Comparison of ENCODE assay signal across 27 cellular contexts in the genomic region with DNA sequence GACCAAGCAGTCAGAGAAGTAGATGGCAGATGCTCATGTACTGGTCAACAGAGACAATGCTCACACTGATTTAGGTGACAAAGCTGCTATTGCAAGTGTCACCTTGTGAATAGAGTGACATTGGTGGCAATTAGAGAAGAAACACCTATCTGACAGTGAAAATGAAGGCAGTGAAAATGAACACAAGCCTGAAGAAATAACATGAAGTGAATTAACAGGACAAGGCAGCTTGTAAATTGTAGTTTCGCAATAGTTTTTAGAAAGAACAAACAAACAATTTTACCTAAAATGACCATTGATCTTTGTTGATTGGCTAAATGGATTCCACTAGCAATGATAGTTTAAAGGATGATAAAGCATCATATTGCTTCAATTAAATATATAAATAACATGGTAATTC.
"Had no signal": no experiment of that assay in that cellular context is flagged by ENCODE, and none has a peak within 500 bp of the region (broad histone marks: within the 10 kb centered on the region; RNA-seq: fewer than 3 reads in every experiment).

No MANE protein-coding gene starts in this region.

- H3K27me3 ChIP-seq: pancreas, sigmoid colon, transverse colon, upper lobe of left lung, vagina had no signal

- H3K9me3 ChIP-seq: left ventricle myocardium inferior, pancreas, prostate gland, transverse colon, upper lobe of left lung, vagina had no signal

- H3K4me2 ChIP-seq: smooth muscle cell had no signal

- FAIRE-seq: islet of Langerhans, pancreas had no signal

- H3K36me3 ChIP-seq: left ventricle myocardium inferior, pancreas, prostate gland, sigmoid colon, transverse colon, upper lobe of left lung, vagina had no signal

- H3K4me3 ChIP-seq: left ventricle myocardium inferior, lung, pancreas, prostate gland, sigmoid colon, smooth muscle cell, transverse colon, upper lobe of left lung, vagina had no signal

- H3K4me1 ChIP-seq: left ventricle myocardium inferior, pancreas, prostate gland, sigmoid colon, transverse colon, upper lobe of left lung, vagina had no signal

- DNase-seq: hippocampal formation; immature natural killer cell; left ventricle myocardium inferior; mesendoderm; naive B cell; natural killer cell; nephron progenitor cell; pancreas; posterior cingulate gyrus; retina; right cardiac atrium; sigmoid colon; stimulated activated CD4-positive, alpha-beta T cell treated with anti-CD3 and anti-CD28 coated beads, Interleukin-1b, Interleukin-23, amount 100 ng/mL, for 48 hours; stimulated activated CD4-positive, alpha-beta T cell treated with anti-CD3 and anti-CD28 coated beads, Interleukin-2, amount 100 ng/mL, for 48 hours; stimulated activated CD4-positive, alpha-beta T cell treated with anti-CD3 and anti-CD28 coated beads, Interleukin-4, amount 100 ng/mL, for 4 hours; stimulated activated CD8-positive, alpha-beta memory T cell treated with anti-CD3 and anti-CD28 coated beads, Interleukin-4, amount 100 ng/mL, for 48 hours; stimulated activated naive CD4-positive, alpha-beta T cell treated with Interleukin-2 at 50 U/mL for 16 hours; stimulated activated naive CD8-positive, alpha-beta T cell treated with anti-CD3 and anti-CD28 coated beads, Interleukin-15, amount 100 ng/mL, for 72 hours; substantia nigra; transverse colon; upper lobe of left lung had no signal

- ATAC-seq: natural killer cell; pancreas; right cardiac atrium; stimulated activated memory B cell treated with anti-CD40 and anti-IgM and Interleukin-4, amounts not matched to agents 10 μg/mL and 1 μg/mL and 100 μg/mL, for 72 hours; stimulated activated naive CD8-positive, alpha-beta T cell treated with anti-CD3 and anti-CD28 coated beads, Interleukin-15, amount 100 ng/mL, for 72 hours had no signal

- H3K27ac ChIP-seq: left ventricle myocardium inferior, pancreas, prostate gland, sigmoid colon, transverse colon, upper lobe of left lung, vagina had no signal
